In the genomic region with DNA sequence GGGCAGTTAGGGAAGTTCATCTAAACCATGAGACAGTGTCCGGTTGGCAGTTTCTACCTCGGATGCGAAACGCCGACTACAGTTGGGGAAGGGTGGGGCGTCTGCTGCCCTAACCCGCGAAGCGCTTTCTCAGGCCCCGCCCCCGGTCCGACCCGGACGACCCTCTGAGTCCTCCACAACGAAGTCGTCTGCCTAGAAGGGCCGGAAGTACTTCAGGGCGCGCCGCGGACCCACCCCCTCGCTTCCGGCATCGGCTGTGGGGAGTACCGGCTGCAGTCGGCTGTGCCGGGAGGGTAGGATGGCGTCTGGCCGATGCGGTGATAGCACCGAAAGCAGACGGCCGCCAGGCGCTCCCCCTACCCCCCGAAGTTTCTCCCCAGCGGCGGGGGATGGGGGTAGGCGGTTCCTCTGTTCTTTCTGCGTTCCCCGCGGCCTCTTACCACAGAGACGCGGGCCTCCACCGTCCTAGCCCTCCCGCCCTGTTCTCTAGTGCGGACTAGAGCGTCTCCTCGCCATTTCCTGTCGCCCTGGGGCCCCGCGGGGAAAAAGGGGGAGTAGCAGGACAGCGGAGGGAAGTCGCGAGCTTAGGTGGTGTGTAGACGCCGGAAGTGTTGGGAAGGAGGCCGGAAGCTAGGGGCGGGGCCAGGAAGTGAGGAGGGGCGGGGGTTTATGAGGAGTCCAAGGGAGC, we compare ENCODE assay signal across 1 cellular context.
TF ChIP-seq lines count a peak whose summit lies in the region.

A gene (plus strand): TSS at position 241 of the 688 bp plus-strand sequence. CDS start 719 bp downstream, outside the sequence.

TF ChIP-seq in K562, 482 proteins besides CTCF, POLR2A, EP300 and RAD21 (continued from another document and continues in another):
- TF ChIP-seq, protein P1, sequence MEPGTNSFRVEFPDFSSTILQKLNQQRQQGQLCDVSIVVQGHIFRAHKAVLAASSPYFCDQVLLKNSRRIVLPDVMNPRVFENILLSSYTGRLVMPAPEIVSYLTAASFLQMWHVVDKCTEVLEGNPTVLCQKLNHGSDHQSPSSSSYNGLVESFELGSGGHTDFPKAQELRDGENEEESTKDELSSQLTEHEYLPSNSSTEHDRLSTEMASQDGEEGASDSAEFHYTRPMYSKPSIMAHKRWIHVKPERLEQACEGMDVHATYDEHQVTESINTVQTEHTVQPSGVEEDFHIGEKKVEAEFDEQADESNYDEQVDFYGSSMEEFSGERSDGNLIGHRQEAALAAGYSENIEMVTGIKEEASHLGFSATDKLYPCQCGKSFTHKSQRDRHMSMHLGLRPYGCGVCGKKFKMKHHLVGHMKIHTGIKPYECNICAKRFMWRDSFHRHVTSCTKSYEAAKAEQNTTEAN (CRISPR knock-in tag; IDR thresholded peaks at IDR 0.05) = no peak
- TF ChIP-seq ZNF24 (IDR thresholded peaks at IDR 0.05) (peak; percentile 91), KDM1A (IDR thresholded peaks at IDR 0.05) (no peak), MIER1 (IDR thresholded peaks at IDR 0.05; ENCODE audit: low read depth) (no peak; the same call in 1 of the 2 replicates), MAZ (CRISPR knock-in tag; conservative IDR thresholded peaks at IDR 0.05 in 1 of 2, IDR thresholded peaks at IDR 0.05 in 1 of 2) (peak; percentile 92 to 94), ZNF830 (CRISPR knock-in tag; IDR thresholded peaks at IDR 0.05) (peak; percentile 93), PRMT5 (CRISPR knock-in tag; IDR thresholded peaks at IDR 0.05) (no peak), HDAC6 (IDR thresholded peaks at IDR 0.05; ENCODE audit: low read depth, low read length) (no peak), ZNF354B (CRISPR knock-in tag; IDR thresholded peaks at IDR 0.05) (no peak), MED1 (CRISPR knock-in tag; IDR thresholded peaks at IDR 0.05; ENCODE audit: borderline replicate concordance) (no peak), ZNF785 (CRISPR knock-in tag; IDR thresholded peaks at IDR 0.05) (no peak), HEY1 (CRISPR knock-in tag; IDR thresholded peaks at IDR 0.05; ENCODE audit: borderline replicate concordance) (no peak), GABPA (tag; conservative IDR thresholded peaks at IDR 0.05; ENCODE audit: low read depth) (peak; percentile 99), DDX20 (tag; IDR thresholded peaks at IDR 0.05; ENCODE audit: low read depth) (no peak), NCOA2 (IDR thresholded peaks at IDR 0.05; ENCODE audit: partially characterized antibody in 2 of 2) (no peak), HMGN3 (IDR thresholded peaks at IDR 0.05; ENCODE audit: borderline replicate concordance, extremely low read depth, insufficient read length, low read depth, low read length) (peak; percentile 79), ZNF57 (CRISPR knock-in tag; IDR thresholded peaks at IDR 0.05) (no peak), ZNF507 (tag; conservative IDR thresholded peaks at IDR 0.05) (no peak), ZNF79 (CRISPR knock-in tag; IDR thresholded peaks at IDR 0.05; ENCODE audit: low read depth) (no peak), RFX1 (IDR thresholded peaks at IDR 0.05) (no peak), CREM (IDR thresholded peaks at IDR 0.05; ENCODE audit: low read depth) (peak; percentile 74), SRSF1 (IDR thresholded peaks at IDR 0.05; ENCODE audit: low read depth, low read length) (no peak), SPI1 (IDR thresholded peaks at IDR 0.05; ENCODE audit: borderline replicate concordance, low read depth, low read length) (peak; percentile 71), RBM14 (IDR thresholded peaks at IDR 0.05; ENCODE audit: borderline replicate concordance, insufficient read depth, low read depth, low read length) (0 out of 2 replicates have a peak, but pooled peaks have one; percentile 32), DACH1 (IDR thresholded peaks at IDR 0.05; ENCODE audit: partially characterized antibody) (no peak), ZNF133 (CRISPR knock-in tag; IDR thresholded peaks at IDR 0.05) (no peak), SRSF7 (optimal IDR thresholded peaks at IDR 0.05; ENCODE audit: low read depth, low read length) (no peak), FOSL1 (tag; conservative IDR thresholded peaks at IDR 0.05) (peak; percentile 64)
- TF ChIP-seq, protein P2, sequence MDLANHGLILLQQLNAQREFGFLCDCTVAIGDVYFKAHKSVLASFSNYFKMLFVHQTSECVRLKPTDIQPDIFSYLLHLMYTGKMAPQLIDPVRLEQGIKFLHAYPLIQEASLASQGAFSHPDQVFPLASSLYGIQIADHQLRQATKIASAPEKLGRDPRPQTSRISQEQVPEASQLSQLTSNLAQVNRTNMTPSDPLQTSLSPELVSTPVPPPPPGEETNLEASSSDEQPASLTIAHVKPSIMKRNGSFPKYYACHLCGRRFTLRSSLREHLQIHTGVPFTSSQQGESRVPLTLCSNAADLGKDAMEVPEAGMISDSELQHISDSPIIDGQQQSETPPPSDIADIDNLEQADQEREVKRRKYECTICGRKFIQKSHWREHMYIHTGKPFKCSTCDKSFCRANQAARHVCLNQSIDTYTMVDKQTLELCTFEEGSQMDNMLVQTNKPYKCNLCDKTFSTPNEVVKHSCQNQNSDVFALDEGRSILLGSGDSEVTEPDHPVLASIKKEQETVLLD (IDR thresholded peaks at IDR 0.05) = no peak
- TF ChIP-seq, protein P3, sequence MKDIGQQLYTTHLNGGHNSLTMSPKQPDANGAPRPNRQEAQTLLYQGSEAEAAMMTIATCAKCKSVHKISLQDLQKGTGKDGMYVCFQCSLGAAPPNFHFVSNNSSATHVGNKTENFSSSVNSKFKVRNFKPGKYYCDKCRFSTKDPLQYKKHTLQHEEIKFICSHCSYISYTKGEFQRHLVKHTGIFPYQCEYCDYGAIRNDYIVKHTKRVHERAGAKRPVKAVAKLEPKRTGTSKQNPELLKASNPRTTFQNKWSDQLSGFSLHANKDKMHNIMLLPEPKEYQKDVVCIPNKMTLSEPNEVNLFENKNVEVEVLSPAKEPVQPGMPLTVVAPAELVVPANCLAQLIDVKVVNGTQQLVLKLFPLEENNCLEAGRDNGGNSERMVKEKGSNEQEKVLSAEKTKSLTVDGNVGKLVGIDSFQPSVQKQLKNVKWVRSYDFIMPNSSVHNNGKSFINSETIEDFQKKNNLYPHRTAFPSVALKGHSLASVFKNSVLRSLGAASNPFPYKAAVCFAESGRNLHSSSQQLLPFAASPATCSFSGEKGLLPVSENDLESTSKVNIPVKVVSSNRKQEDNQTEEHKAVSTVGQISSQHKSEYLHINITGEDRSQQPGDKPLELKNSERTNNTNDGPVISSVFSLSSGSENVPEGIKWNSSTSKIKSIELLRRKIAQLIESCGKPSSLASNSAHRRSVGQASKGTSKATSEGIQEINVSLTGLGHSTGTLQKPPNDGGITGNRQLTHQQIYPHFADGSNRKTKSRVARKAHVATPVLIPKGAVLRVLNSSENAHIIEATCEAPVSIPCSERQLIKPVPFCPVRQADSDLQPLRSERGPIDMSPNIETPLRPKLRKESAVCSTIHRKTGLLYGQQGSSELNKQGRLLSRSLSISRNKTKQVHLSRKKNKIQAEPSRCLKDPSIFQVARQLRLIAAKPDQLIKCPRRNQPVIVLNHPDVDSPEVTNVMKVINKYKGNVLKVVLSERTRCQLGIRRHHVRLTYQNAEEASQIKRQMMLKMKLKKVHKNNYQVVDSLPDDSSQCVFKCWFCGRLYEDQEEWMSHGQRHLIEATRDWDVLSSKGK (CRISPR knock-in tag; IDR thresholded peaks at IDR 0.05) = no peak
- TF ChIP-seq, protein P4, sequence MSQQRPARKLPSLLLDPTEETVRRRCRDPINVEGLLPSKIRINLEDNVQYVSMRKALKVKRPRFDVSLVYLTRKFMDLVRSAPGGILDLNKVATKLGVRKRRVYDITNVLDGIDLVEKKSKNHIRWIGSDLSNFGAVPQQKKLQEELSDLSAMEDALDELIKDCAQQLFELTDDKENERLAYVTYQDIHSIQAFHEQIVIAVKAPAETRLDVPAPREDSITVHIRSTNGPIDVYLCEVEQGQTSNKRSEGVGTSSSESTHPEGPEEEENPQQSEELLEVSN (IDR thresholded peaks at IDR 0.05; ENCODE audit: borderline replicate concordance in 1 of 2, extremely low read depth in 1 of 2, insufficient read depth in 1 of 2, insufficient read length in 1 of 2, low read depth in 1 of 2, low read length in 1 of 2, poor library complexity in 1 of 2, severe bottlenecking in 1 of 2) = peak in 1 of 2 experiments; percentile 29
- TF ChIP-seq, protein P5, sequence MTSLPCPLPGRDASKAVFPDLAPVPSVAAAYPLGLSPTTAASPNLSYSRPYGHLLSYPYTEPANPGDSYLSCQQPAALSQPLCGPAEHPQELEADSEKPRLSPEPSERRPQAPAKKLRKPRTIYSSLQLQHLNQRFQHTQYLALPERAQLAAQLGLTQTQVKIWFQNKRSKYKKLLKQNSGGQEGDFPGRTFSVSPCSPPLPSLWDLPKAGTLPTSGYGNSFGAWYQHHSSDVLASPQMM (CRISPR knock-in tag; IDR thresholded peaks at IDR 0.05) = no peak
- TF ChIP-seq, protein P6, sequence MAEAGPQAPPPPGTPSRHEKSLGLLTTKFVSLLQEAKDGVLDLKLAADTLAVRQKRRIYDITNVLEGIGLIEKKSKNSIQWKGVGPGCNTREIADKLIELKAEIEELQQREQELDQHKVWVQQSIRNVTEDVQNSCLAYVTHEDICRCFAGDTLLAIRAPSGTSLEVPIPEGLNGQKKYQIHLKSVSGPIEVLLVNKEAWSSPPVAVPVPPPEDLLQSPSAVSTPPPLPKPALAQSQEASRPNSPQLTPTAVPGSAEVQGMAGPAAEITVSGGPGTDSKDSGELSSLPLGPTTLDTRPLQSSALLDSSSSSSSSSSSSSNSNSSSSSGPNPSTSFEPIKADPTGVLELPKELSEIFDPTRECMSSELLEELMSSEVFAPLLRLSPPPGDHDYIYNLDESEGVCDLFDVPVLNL (CRISPR knock-in tag; IDR thresholded peaks at IDR 0.05; ENCODE audit: low read depth) = no peak
- TF ChIP-seq, protein P7, sequence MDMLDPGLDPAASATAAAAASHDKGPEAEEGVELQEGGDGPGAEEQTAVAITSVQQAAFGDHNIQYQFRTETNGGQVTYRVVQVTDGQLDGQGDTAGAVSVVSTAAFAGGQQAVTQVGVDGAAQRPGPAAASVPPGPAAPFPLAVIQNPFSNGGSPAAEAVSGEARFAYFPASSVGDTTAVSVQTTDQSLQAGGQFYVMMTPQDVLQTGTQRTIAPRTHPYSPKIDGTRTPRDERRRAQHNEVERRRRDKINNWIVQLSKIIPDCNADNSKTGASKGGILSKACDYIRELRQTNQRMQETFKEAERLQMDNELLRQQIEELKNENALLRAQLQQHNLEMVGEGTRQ (CRISPR knock-in tag; IDR thresholded peaks at IDR 0.05) = no peak
- TF ChIP-seq, protein P8, sequence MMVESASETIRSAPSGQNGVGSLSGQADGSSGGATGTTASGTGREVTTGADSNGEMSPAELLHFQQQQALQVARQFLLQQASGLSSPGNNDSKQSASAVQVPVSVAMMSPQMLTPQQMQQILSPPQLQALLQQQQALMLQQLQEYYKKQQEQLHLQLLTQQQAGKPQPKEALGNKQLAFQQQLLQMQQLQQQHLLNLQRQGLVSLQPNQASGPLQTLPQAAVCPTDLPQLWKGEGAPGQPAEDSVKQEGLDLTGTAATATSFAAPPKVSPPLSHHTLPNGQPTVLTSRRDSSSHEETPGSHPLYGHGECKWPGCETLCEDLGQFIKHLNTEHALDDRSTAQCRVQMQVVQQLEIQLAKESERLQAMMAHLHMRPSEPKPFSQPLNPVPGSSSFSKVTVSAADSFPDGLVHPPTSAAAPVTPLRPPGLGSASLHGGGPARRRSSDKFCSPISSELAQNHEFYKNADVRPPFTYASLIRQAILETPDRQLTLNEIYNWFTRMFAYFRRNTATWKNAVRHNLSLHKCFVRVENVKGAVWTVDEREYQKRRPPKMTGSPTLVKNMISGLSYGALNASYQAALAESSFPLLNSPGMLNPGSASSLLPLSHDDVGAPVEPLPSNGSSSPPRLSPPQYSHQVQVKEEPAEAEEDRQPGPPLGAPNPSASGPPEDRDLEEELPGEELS (CRISPR knock-in tag; IDR thresholded peaks at IDR 0.05; ENCODE audit: borderline replicate concordance) = peak; percentile 76; the same call in 1 of the 2 replicates
- TF ChIP-seq, protein P9, sequence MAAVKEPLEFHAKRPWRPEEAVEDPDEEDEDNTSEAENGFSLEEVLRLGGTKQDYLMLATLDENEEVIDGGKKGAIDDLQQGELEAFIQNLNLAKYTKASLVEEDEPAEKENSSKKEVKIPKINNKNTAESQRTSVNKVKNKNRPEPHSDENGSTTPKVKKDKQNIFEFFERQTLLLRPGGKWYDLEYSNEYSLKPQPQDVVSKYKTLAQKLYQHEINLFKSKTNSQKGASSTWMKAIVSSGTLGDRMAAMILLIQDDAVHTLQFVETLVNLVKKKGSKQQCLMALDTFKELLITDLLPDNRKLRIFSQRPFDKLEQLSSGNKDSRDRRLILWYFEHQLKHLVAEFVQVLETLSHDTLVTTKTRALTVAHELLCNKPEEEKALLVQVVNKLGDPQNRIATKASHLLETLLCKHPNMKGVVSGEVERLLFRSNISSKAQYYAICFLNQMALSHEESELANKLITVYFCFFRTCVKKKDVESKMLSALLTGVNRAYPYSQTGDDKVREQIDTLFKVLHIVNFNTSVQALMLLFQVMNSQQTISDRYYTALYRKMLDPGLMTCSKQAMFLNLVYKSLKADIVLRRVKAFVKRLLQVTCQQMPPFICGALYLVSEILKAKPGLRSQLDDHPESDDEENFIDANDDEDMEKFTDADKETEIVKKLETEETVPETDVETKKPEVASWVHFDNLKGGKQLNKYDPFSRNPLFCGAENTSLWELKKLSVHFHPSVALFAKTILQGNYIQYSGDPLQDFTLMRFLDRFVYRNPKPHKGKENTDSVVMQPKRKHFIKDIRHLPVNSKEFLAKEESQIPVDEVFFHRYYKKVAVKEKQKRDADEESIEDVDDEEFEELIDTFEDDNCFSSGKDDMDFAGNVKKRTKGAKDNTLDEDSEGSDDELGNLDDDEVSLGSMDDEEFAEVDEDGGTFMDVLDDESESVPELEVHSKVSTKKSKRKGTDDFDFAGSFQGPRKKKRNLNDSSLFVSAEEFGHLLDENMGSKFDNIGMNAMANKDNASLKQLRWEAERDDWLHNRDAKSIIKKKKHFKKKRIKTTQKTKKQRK (IDR thresholded peaks at IDR 0.05; ENCODE audit: borderline replicate concordance, low read depth, low read length) = no peak
- TF ChIP-seq, protein P10, sequence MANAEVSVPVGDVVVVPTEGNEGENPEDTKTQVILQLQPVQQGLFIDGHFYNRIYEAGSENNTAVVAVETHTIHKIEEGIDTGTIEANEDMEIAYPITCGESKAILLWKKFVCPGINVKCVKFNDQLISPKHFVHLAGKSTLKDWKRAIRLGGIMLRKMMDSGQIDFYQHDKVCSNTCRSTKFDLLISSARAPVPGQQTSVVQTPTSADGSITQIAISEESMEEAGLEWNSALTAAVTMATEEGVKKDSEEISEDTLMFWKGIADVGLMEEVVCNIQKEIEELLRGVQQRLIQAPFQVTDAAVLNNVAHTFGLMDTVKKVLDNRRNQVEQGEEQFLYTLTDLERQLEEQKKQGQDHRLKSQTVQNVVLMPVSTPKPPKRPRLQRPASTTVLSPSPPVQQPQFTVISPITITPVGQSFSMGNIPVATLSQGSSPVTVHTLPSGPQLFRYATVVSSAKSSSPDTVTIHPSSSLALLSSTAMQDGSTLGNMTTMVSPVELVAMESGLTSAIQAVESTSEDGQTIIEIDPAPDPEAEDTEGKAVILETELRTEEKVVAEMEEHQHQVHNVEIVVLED (CRISPR knock-in tag; IDR thresholded peaks at IDR 0.05) = 0 out of 2 replicates have a peak, but pooled peaks have one; percentile 48
